In genomic region chr6:42166444-42167141, GRCh38 we compare ENCODE assay signal across 8 cellular contexts. TPM values are rescaled to one million over a fixed set of nuclear protein-coding genes. Genes with fewer than 3 reads are reported as not detected.
DNase-seq lines count a peak whose midpoint lies in the region; ATAC-seq and TF ChIP-seq lines count a peak whose summit lies in the region.

No MANE protein-coding gene starts in this region.

- intact Hi-C loops in gastrocnemius medialis (cut with DNase I; ENCODE audit: low total_unique reads): loop anchor here (1.0 kb wide), 1 partner anchor 91 kb away; no protein-coding TSS in a partner anchor

- H3K4me1 ChIP-seq in hepatocyte (ENCODE audit: insufficient read depth) (no peaks in the 10 kb centered on the region), gastrocnemius medialis (no peaks in the 10 kb centered on the region)

- peak overlapping the region; percentile 39 for H2AFZ ChIP-seq in hepatocyte

- H3K79me2 ChIP-seq in hepatocyte: no peaks in the 10 kb centered on the region

- DNase-seq in NCI-H1417 treated with DMSO at 0.1 percent for 48 hours (lab: John Stamatoyannopoulos, UW) (peak; percentile 67), T-helper 2 cell (peak; percentile 40 to 67 (median 58)), anterior cingulate cortex (lab: John Stamatoyannopoulos, UW) (peak in 37 of 58 donors; percentile 3 to 61 (median 18)), hepatocyte (ENCODE audit: low spot score) (peak; percentile 85), gastrocnemius medialis (peak; percentile 22 to 31)

- H3K9me3 ChIP-seq in hepatocyte (ENCODE audit: low read depth) (no peaks in the 10 kb centered on the region), gastrocnemius medialis (no peaks in the 10 kb centered on the region)

- H3K9me2 ChIP-seq in hepatocyte (replicated peaks; ENCODE audit: insufficient read depth): no peaks in the 10 kb centered on the region

- H3K4me2 ChIP-seq in hepatocyte: no peak overlapping the region

- WGBS in hepatocyte (ENCODE audit: low lambda C conversion rate, missing lambda C conversion rate): 13% methylated on average over 8 of the region's 8 CpGs

- no peaks in the 10 kb centered on the region for H4K20me1 ChIP-seq in hepatocyte (ENCODE audit: insufficient read depth, poor library complexity, severe bottlenecking)

- H3K27me3 ChIP-seq in hepatocyte (no peaks in the 10 kb centered on the region), gastrocnemius medialis (no peaks in the 10 kb centered on the region)

- in situ Hi-C loops in gastrocnemius medialis (cut with MboI; ENCODE audit: low sequenced_read_pairs in 4 of 4): loop anchor here (5.0 to 10.0 kb wide), 2 partner anchors 89 to 92 kb away; no protein-coding TSS in a partner anchor

- H3K4me3 ChIP-seq in GM12875 (ENCODE audit: low read depth, low read length): no peak overlapping the region
- H3K4me3 ChIP-seq in hepatocyte: no peak overlapping the region
- H3K4me3 ChIP-seq in gastrocnemius medialis: no peak overlapping the region

- TF ChIP-seq CTCF in GM12875 (IDR thresholded peaks at IDR 0.05; ENCODE audit: borderline replicate concordance, insufficient read depth, low read depth, low read length) (peak; percentile 84), hepatocyte (IDR thresholded peaks at IDR 0.05; ENCODE audit: poor library complexity) (peak; percentile 92), gastrocnemius medialis (IDR thresholded peaks at IDR 0.05 in 4 of 5, conservative IDR thresholded peaks at IDR 0.05 in 1 of 5) (peak; percentile 78 to 94 (median 87))

- ATAC-seq in gastrocnemius medialis: peak in 1 of 2 donors; percentile 74
- no peak for ATAC-seq in HG03469 (IDR thresholded peaks at IDR 0.05; ENCODE audit: unreplicated experiment)
- ATAC-seq in GM18858 (IDR thresholded peaks at IDR 0.05; ENCODE audit: unreplicated experiment): no peak

- H3K36me3 ChIP-seq in hepatocyte (replicated peaks; ENCODE audit: insufficient read depth, low read depth) (no peaks in the 10 kb centered on the region), gastrocnemius medialis (no peaks in the 10 kb centered on the region)

- H3K27ac ChIP-seq in hepatocyte (no peak overlapping the region), gastrocnemius medialis (no peak overlapping the region)

- no peak for TF ChIP-seq POLR2A in gastrocnemius medialis (IDR thresholded peaks at IDR 0.05)

RNA-seq across cellular contexts. Expression of gene GUCA1A, which starts 6.6 kb away (rescaled TPM):
- total RNA-seq in hepatocyte (0.43 and 0.92 TPM in 2 replicates), gastrocnemius medialis (not detected)
- polyA plus RNA-seq in hepatocyte: 0.75 and 3.1 TPM in 2 replicates

RNA-seq across cellular contexts. Expression of gene C6orf132, which starts 24.2 kb away (rescaled TPM):
- total RNA-seq in hepatocyte (11.6 and 12.5 TPM in 2 replicates), gastrocnemius medialis (under 1 TPM in 2 of 4 donors, not detected in 2; 0.05 to 0.16 TPM)
- 9.4 and 10.5 TPM in 2 replicates for polyA plus RNA-seq in hepatocyte

RNA-seq across cellular contexts. Expression of gene GUCA1B, which starts 28.2 kb away (rescaled TPM):
- total RNA-seq in hepatocyte (0.72 and 0.93 TPM in 2 replicates), gastrocnemius medialis (under 1 TPM in 1 of 4 donors, not detected in 3; 0.31 TPM)
- 0.41 TPM in 1 of 2 replicates, not detected in the other for polyA plus RNA-seq in hepatocyte

RNA-seq across cellular contexts. Expression of gene MRPS10, which starts 51.1 kb away (rescaled TPM):
- 38.6 and 42.8 TPM in 2 replicates for total RNA-seq in hepatocyte
- polyA plus RNA-seq in hepatocyte: 26.8 and 27.7 TPM in 2 replicates
- 10 to 100 TPM; 52.2 to 63.7 (median 56.0) TPM for total RNA-seq in gastrocnemius medialis

Comparison
In these comparisons a context has a peak if more than half of its experiments do, and no peak if none do; other contexts are left out.
1. DNase-seq: peak in every context shown above with its lines; median percentile 85 in hepatocyte; 67 in NCI-H1417 treated with DMSO at 0.1 percent for 48 hours; 58 in T-helper 2 cell; 26 in gastrocnemius medialis; 18 in anterior cingulate cortex.
2. RNA of gene C6orf132, which starts 24.2 kb away (total RNA-seq): 11.6 to 12.5 TPM in hepatocyte; 0.05 to 0.16 TPM in gastrocnemius medialis; every median in the first group is over 10 times any median in the second.
3. Peak in every context shown above with its lines, with median percentiles within 50 percentile points of each other: CTCF ChIP-seq.